ENCODE assay signal across 10 cellular contexts in genomic region chr9:129451669-129452068, GRCh38.
DNase-seq lines count a peak whose midpoint lies in the region; ATAC-seq, FAIRE-seq and TF ChIP-seq lines count a peak whose summit lies in the region.
"Had no signal": no experiment of that assay in that cellular context is flagged by ENCODE, and none has a peak within 500 bp of the region (broad histone marks: within the 10 kb centered on the region; RNA-seq: fewer than 3 reads in every experiment).

No MANE protein-coding gene starts in this region.

- no peaks in the 10 kb centered on the region for H3K36me3 Mint-ChIP-seq in activated T-helper 17 cell treated with anti-CD3 and anti-CD28 coated beads, Interleukin-2, amount 50 U/mL, for 72 hours (ENCODE audit: low read depth)
- H3K36me3 Mint-ChIP-seq in neural crest cell (ENCODE audit: low read depth) = no peaks in the 10 kb centered on the region
- H3K36me3 Mint-ChIP-seq: CD4-positive, CD25-positive, alpha-beta regulatory T cell had no signal

- H3K27ac Mint-ChIP-seq in activated T-helper 17 cell treated with anti-CD3 and anti-CD28 coated beads, Interleukin-2, amount 50 U/mL, for 72 hours = peak overlapping the region; percentile 67
- peak overlapping the region; percentile 98 for H3K27ac Mint-ChIP-seq in neural crest cell (ENCODE audit: unreplicated experiment)

- TF ChIP-seq POLR2A in thyroid gland (IDR thresholded peaks at IDR 0.05) (no peak), GM12891 (IDR thresholded peaks at IDR 0.05; ENCODE audit: low read depth, low read length) (no peak)

- H3K9me3 Mint-ChIP-seq in activated T-helper 17 cell treated with anti-CD3 and anti-CD28 coated beads, Interleukin-2, amount 50 U/mL, for 72 hours = no peaks in the 10 kb centered on the region
- H3K9me3 Mint-ChIP-seq in neural crest cell = peaks cover 4% of the 10 kb centered on the region

- no peak for FAIRE-seq in GM12891 (lab: Jason Lieb, UNC)

- H3K9me3 ChIP-seq in thyroid gland = no peaks in the 10 kb centered on the region

- H3K36me3 ChIP-seq in thyroid gland = no peaks in the 10 kb centered on the region

- H3K4me3 Mint-ChIP-seq in activated T-helper 17 cell treated with anti-CD3 and anti-CD28 coated beads, Interleukin-2, amount 50 U/mL, for 72 hours = no peak overlapping the region
- H3K4me3 Mint-ChIP-seq in neural crest cell = peak overlapping the region; percentile 60
- H3K4me3 Mint-ChIP-seq: CD4-positive, CD25-positive, alpha-beta regulatory T cell had no signal

- TF ChIP-seq CTCF in neural crest cell (conservative IDR thresholded peaks at IDR 0.05) = no peak
- no peak for TF ChIP-seq CTCF in thyroid gland (IDR thresholded peaks at IDR 0.05)

- H3K4me3 ChIP-seq in thyroid gland (replicated peaks in 1 of 3) = no peak overlapping the region

- intact Hi-C loops in thyroid gland (cut with DNase I) = no loop called here

- 76 to 77% methylated on average over 10 of the region's 10 CpGs for WGBS in thyroid gland, 2 donors

- no peaks in the 10 kb centered on the region for H3K27me3 ChIP-seq in thyroid gland

- no peaks in the 10 kb centered on the region for H3K27me3 Mint-ChIP-seq in activated T-helper 17 cell treated with anti-CD3 and anti-CD28 coated beads, Interleukin-2, amount 50 U/mL, for 72 hours
- no peaks in the 10 kb centered on the region for H3K27me3 Mint-ChIP-seq in neural crest cell (ENCODE audit: low read depth)

- peaks cover 13% of the 10 kb centered on the region for H3K4me1 Mint-ChIP-seq in activated T-helper 17 cell treated with anti-CD3 and anti-CD28 coated beads, Interleukin-2, amount 50 U/mL, for 72 hours
- H3K4me1 Mint-ChIP-seq in neural crest cell = peaks cover 55% of the 10 kb centered on the region

- peak; percentile 48 for DNase-seq in foreskin melanocyte
- DNase-seq in neural crest cell (ENCODE audit: low read depth, low spot score) = no peak
- no peak for DNase-seq in thyroid gland
- no peak for DNase-seq in GM12891 (ENCODE audit: insufficient read length, low spot score)
- DNase-seq in NCI-H2196 treated with DMSO at 0.1 percent for 48 hours (lab: John Stamatoyannopoulos, UW; ENCODE audit: unreplicated experiment) = no peak
- DNase-seq: CD4-positive, CD25-positive, alpha-beta regulatory T cell; GDM1 had no signal

- ATAC-seq in activated T-helper 17 cell treated with anti-CD3 and anti-CD28 coated beads, Interleukin-2, amount 50 U/mL, for 72 hours (replicated peaks) = no peak
- no peak for ATAC-seq in HG02885 (IDR thresholded peaks at IDR 0.05; ENCODE audit: poor library complexity, unreplicated experiment)
- no peak for ATAC-seq in HG02973 (IDR thresholded peaks at IDR 0.05; ENCODE audit: unreplicated experiment)

- peaks cover 6 to 17% of the 10 kb centered on the region in 2 donors for H3K4me1 ChIP-seq in thyroid gland

- peak overlapping the region; percentile 60 to 64 (median 63) for H3K27ac ChIP-seq in thyroid gland

TF ChIP-seq in GM12891, 5 proteins besides CTCF, POLR2A, EP300 and RAD21:
- TF ChIP-seq PAX5 (IDR thresholded peaks at IDR 0.05; ENCODE audit: insufficient read depth, low read length, severe bottlenecking) (no peak), POU2F2 (IDR thresholded peaks at IDR 0.05; ENCODE audit: low read depth, low read length) (no peak), SPI1 (IDR thresholded peaks at IDR 0.05; ENCODE audit: low read depth, low read length) (no peak), POLR2AphosphoS5 (IDR thresholded peaks at IDR 0.05; ENCODE audit: low read depth, low read length) (no peak), TAF1 (IDR thresholded peaks at IDR 0.05; ENCODE audit: low read depth, low read length) (no peak)
